Comparison of ENCODE assay signal across 13 cellular contexts in genomic region chr1:160748182-160748876, GRCh38. TPM values are rescaled to one million over a fixed set of nuclear protein-coding genes. Genes with fewer than 3 reads are reported as not detected.
A peak's percentile ranks its signal among the peaks of the same experiment; 100 is the strongest.
DNase-seq lines count a peak whose midpoint lies in the region; ATAC-seq and TF ChIP-seq lines count a peak whose summit lies in the region.
"Had no signal": no experiment of that assay in that cellular context is flagged by ENCODE, and none has a peak within 500 bp of the region (broad histone marks: within the 10 kb centered on the region; RNA-seq: fewer than 3 reads in every experiment).

No MANE protein-coding gene starts in this region.

- peaks cover 4% of the 10 kb centered on the region for H3K9me3 Mint-ChIP-seq in activated naive CD8-positive, alpha-beta T cell treated with anti-CD3 and anti-CD28 coated beads for 36 hours
- H3K9me3 Mint-ChIP-seq: activated CD4-positive, alpha-beta memory T cell treated with anti-CD3 and anti-CD28 coated beads, Interleukin-2, amount 10 ng/mL, durations not matched to agents 7 days and 5 days had no signal

- CTCF ChIA-PET in GM10248 (lab: Yijun Ruan, JAX): interaction anchor here (0.9 to 4.2 kb wide), 13 partner anchors 10 to 83 kb away, joined by 3 to 29 read pairs (median 4); partner anchors contain the start of gene SLAMF7

- peaks cover 90% of the 10 kb centered on the region for H3K4me1 Mint-ChIP-seq in activated naive CD8-positive, alpha-beta T cell treated with anti-CD3 and anti-CD28 coated beads for 36 hours

- H3K27me3 ChIP-seq in right lobe of liver: no peaks in the 10 kb centered on the region
- H3K27me3 ChIP-seq: thyroid gland had no signal

- H3K27ac Mint-ChIP-seq in activated naive CD8-positive, alpha-beta T cell treated with anti-CD3 and anti-CD28 coated beads for 36 hours: peak overlapping the region; percentile 82
- H3K27ac Mint-ChIP-seq: activated CD4-positive, alpha-beta memory T cell treated with anti-CD3 and anti-CD28 coated beads, Interleukin-2, amount 10 ng/mL, durations not matched to agents 7 days and 5 days had no signal

- POLR2A ChIA-PET in GM10248 (lab: Yijun Ruan, JAX): interaction anchor here (0.8 kb wide), 1 partner anchor 9 kb away, joined by 3 read pairs; the partner anchor contains the start of gene SLAMF7

- WGBS in right lobe of liver (ENCODE audit: insufficient coverage, low coverage, low lambda C conversion rate, missing lambda C conversion rate): 73% methylated on average over 8 of the region's 10 CpGs

- DNase-seq in GM10248 (ENCODE audit: extremely low spot score): no peak
- DNase-seq in HT1080 (ENCODE audit: low read depth): peak; percentile 91
- DNase-seq in activated naive CD8-positive, alpha-beta T cell treated with anti-CD3 and anti-CD28 coated beads for 36 hours: no peak
- no peak for DNase-seq in right lobe of liver
- DNase-seq: activated CD4-positive, alpha-beta memory T cell treated with anti-CD3 and anti-CD28 coated beads, Interleukin-2, amount 10 ng/mL, durations not matched to agents 7 days and 5 days; dorsolateral prefrontal cortex; IMR-90; stimulated activated CD4-positive, alpha-beta T cell treated with anti-CD3 and anti-CD28 coated beads, Interleukin-12 subunit alpha, Interleukin-12 subunit beta, amount 100 ng/mL, for 4 hours; thyroid gland had no signal

- intact Hi-C loops in right lobe of liver (cut with DNase I): no loop called here

- no peaks in the 10 kb centered on the region for H3K9me3 ChIP-seq in right lobe of liver
- H3K9me3 ChIP-seq: thyroid gland had no signal

- peaks cover 86% of the 10 kb centered on the region for H3K36me3 Mint-ChIP-seq in activated naive CD8-positive, alpha-beta T cell treated with anti-CD3 and anti-CD28 coated beads for 36 hours

- no peak for TF ChIP-seq POLR2A in right lobe of liver (IDR thresholded peaks at IDR 0.05)

- no peak overlapping the region for H3K27ac ChIP-seq in right lobe of liver
- H3K27ac ChIP-seq: dorsolateral prefrontal cortex, thyroid gland had no signal

- H3K4me3 Mint-ChIP-seq in activated naive CD8-positive, alpha-beta T cell treated with anti-CD3 and anti-CD28 coated beads for 36 hours: no peak overlapping the region
- H3K4me3 Mint-ChIP-seq: activated CD4-positive, alpha-beta memory T cell treated with anti-CD3 and anti-CD28 coated beads, Interleukin-2, amount 10 ng/mL, durations not matched to agents 7 days and 5 days had no signal

- peak in 3 of 4 donors; percentile 30 for ATAC-seq in right lobe of liver
- ATAC-seq in GM18519 (IDR thresholded peaks at IDR 0.05; ENCODE audit: low FRiP score, unreplicated experiment): no peak
- ATAC-seq in GM21529 (IDR thresholded peaks at IDR 0.05; ENCODE audit: unreplicated experiment): no peak
- ATAC-seq in GM21515 (IDR thresholded peaks at IDR 0.05; ENCODE audit: unreplicated experiment): no peak

- H3K4me3 ChIP-seq in right lobe of liver: no peak overlapping the region
- H3K4me3 ChIP-seq: dorsolateral prefrontal cortex, thyroid gland had no signal

- H3K27me3 Mint-ChIP-seq in activated naive CD8-positive, alpha-beta T cell treated with anti-CD3 and anti-CD28 coated beads for 36 hours: no peaks in the 10 kb centered on the region
- H3K27me3 Mint-ChIP-seq: activated CD4-positive, alpha-beta memory T cell treated with anti-CD3 and anti-CD28 coated beads, Interleukin-2, amount 10 ng/mL, durations not matched to agents 7 days and 5 days had no signal

- no peaks in the 10 kb centered on the region for H3K4me1 ChIP-seq in right lobe of liver
- H3K4me1 ChIP-seq: thyroid gland had no signal

- no peaks in the 10 kb centered on the region for H3K36me3 ChIP-seq in right lobe of liver
- H3K36me3 ChIP-seq: thyroid gland had no signal

- TF ChIP-seq CTCF in GM10248 (IDR thresholded peaks at IDR 0.05; ENCODE audit: control extremely low read depth, extremely low read depth, low read depth, missing control alignments): peak; percentile 37
- peak in 1 of 4 donors; percentile 39 for TF ChIP-seq CTCF in right lobe of liver (IDR thresholded peaks at IDR 0.05)

RNA-seq across cellular contexts. Expression of gene SLAMF7, which starts 9.3 kb away (rescaled TPM):
- 4.2 and 9.8 TPM in 2 replicates for total RNA-seq in HT1080 (2014; rRNA removed; shearing (Covaris generic))
- 6.6 and 8.5 TPM in 2 replicates for polyA plus RNA-seq in HT1080 (2015; cell fraction: cytosol; rRNA removed)
- polyA plus RNA-seq in HT1080 (2015; cell fraction: nucleus; rRNA removed): 16.0 and 17.0 TPM in 2 replicates
- total RNA-seq in activated naive CD8-positive, alpha-beta T cell treated with anti-CD3 and anti-CD28 coated beads for 36 hours: 100 to 1,000 TPM; 152 to 162 TPM
- 1 to 10 TPM in 3 of 6 experiments, under 1 TPM in 3; 0.74 to 5.2 (median 0.99) TPM for total RNA-seq in right lobe of liver
- total RNA-seq: IMR-90, lung microvascular endothelial cell had no signal
- polyA plus RNA-seq: IMR-90 had no signal

RNA-seq across cellular contexts. Expression of gene CD48, which starts 36.7 kb away (rescaled TPM):
- not detected in 2 replicates for total RNA-seq in HT1080 (2014; rRNA removed; shearing (Covaris generic))
- polyA plus RNA-seq in HT1080 (2015; cell fraction: cytosol; rRNA removed): not detected in 2 replicates
- not detected in 2 replicates for polyA plus RNA-seq in HT1080 (2015; cell fraction: nucleus; rRNA removed)
- 100 to 1,000 TPM; 376 to 385 TPM for total RNA-seq in activated naive CD8-positive, alpha-beta T cell treated with anti-CD3 and anti-CD28 coated beads for 36 hours
- total RNA-seq in right lobe of liver: 1 to 10 TPM in 5 of 6 experiments, under 1 TPM in 1; 0.68 to 5.0 (median 3.4) TPM
- total RNA-seq: IMR-90, lung microvascular endothelial cell had no signal
- polyA plus RNA-seq: IMR-90 had no signal

RNA-seq across cellular contexts. Expression of gene LY9, which starts 47.6 kb away (rescaled TPM):
- not detected in 2 replicates for total RNA-seq in HT1080 (2014; rRNA removed; shearing (Covaris generic))
- 0.07 and 0.28 TPM in 2 replicates for polyA plus RNA-seq in HT1080 (2015; cell fraction: cytosol; rRNA removed)
- polyA plus RNA-seq in HT1080 (2015; cell fraction: nucleus; rRNA removed): not detected in 2 replicates
- total RNA-seq in activated naive CD8-positive, alpha-beta T cell treated with anti-CD3 and anti-CD28 coated beads for 36 hours: 10 to 100 TPM; 28.3 to 29.0 TPM
- 1 to 10 TPM in 1 of 6 experiments, under 1 TPM in 4, not detected in 1; 0.11 to 1.3 (median 0.37) TPM for total RNA-seq in right lobe of liver
- total RNA-seq: IMR-90, lung microvascular endothelial cell had no signal
- polyA plus RNA-seq: IMR-90 had no signal

Comparison
In these comparisons a context has a peak if more than half of its experiments do, and no peak if none do; other contexts are left out.
1. ATAC-seq: peak in right lobe of liver (3 of 4); none in GM18519 (single experiment), GM21529 (single experiment) and GM21515 (single experiment).
2. RNA of gene SLAMF7, which starts 9.3 kb away (total RNA-seq): 152 to 162 TPM in activated naive CD8-positive, alpha-beta T cell treated with anti-CD3 and anti-CD28 coated beads for 36 hours; 4.2 to 9.8 TPM in HT1080 and 0.74 to 5.2 TPM in right lobe of liver; every median in the first group is over 10 times any median in the second.
3. RNA of gene CD48, which starts 36.7 kb away (total RNA-seq): 376 to 385 TPM in activated naive CD8-positive, alpha-beta T cell treated with anti-CD3 and anti-CD28 coated beads for 36 hours; 0.68 to 5.0 TPM in right lobe of liver and not detected in HT1080; every median in the first group is over 10 times any median in the second.
4. RNA of gene LY9, which starts 47.6 kb away (total RNA-seq): 28.3 to 29.0 TPM in activated naive CD8-positive, alpha-beta T cell treated with anti-CD3 and anti-CD28 coated beads for 36 hours; 0.11 to 1.3 TPM in right lobe of liver and not detected in HT1080; every median in the first group is over 10 times any median in the second.